In the genomic region with DNA sequence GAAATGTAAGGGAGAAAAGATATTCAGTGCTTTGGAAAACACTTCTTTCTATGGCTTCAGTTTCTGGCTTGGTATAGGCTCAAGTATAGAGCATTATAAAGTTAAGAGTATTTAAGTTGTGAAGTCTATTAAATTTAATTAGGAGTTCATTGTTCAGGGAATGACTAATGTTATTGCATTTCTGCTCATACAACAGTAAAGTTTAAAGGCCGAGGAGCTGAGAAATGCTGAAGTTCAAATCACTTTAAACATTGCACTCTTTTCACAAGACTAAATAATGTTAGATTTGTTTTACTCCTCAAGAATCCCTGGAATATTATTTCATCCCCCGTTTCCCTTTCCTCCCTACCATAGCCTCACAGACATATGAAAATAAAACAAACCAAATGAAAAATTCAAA, we compare ENCODE assay signal across 18 cellular contexts. TPM values are rescaled to one million over a fixed set of nuclear protein-coding genes. Genes with fewer than 3 reads are reported as not detected.
DNase-seq lines count a peak whose midpoint lies in the region; ATAC-seq, FAIRE-seq and TF ChIP-seq lines count a peak whose summit lies in the region.
"Had no signal": no experiment of that assay in that cellular context is flagged by ENCODE, and none has a peak within 500 bp of the region (broad histone marks: within the 10 kb centered on the region; RNA-seq: fewer than 3 reads in every experiment).

No MANE protein-coding gene starts in this region.

- H3K4me1 ChIP-seq in HepG2 (ENCODE audit: insufficient read depth, low read length) (no peaks in the 10 kb centered on the region), right lobe of liver (no peaks in the 10 kb centered on the region), endothelial cell of umbilical vein (ENCODE audit: control insufficient read depth, extremely low read depth, insufficient read depth, low read length) (peaks cover 66% of the 10 kb centered on the region), neuron (ENCODE audit: insufficient read depth, low read length) (no peaks in the 10 kb centered on the region), neuronal stem cell (ENCODE audit: control insufficient read depth in 2 of 2, insufficient read depth in 1 of 2, low read depth in 1 of 2, low read length in 2 of 2) (peaks cover 0 to 2% of the 10 kb centered on the region in 2 donors), HAP-1 (no peaks in the 10 kb centered on the region)
- H3K4me1 ChIP-seq: Caco-2 had no signal

- no peak overlapping the region for H3K14ac ChIP-seq in neuronal stem cell (ENCODE audit: low read length)

- H2AK5ac ChIP-seq in neuronal stem cell (ENCODE audit: low read depth, low read length): no peak overlapping the region

- no peak for TF ChIP-seq RAD21 in HepG2 (CRISPR knock-in tag; IDR thresholded peaks at IDR 0.05)

- H3K36me3 ChIP-seq in HepG2 (replicated peaks in 1 of 2; ENCODE audit: control insufficient read depth in 1 of 2, insufficient read depth in 2 of 2, low read length in 2 of 2) (no peaks in the 10 kb centered on the region), right lobe of liver (no peaks in the 10 kb centered on the region), endothelial cell of umbilical vein (ENCODE audit: control insufficient read depth in 2 of 2, extremely low read depth in 1 of 2, insufficient read depth in 2 of 2, low read length in 2 of 2) (peaks cover 0 to under 1% of the 10 kb centered on the region in 2 experiments), neuron (ENCODE audit: insufficient read depth, low read length) (no peaks in the 10 kb centered on the region), neuronal stem cell (replicated peaks in 1 of 2; ENCODE audit: control insufficient read depth in 2 of 2, insufficient read depth in 2 of 2, low read length in 2 of 2) (peaks cover 0 to 2% of the 10 kb centered on the region in 2 donors), HAP-1 (replicated peaks) (no peaks in the 10 kb centered on the region)
- H3K36me3 ChIP-seq: MG63 had no signal

- DNase-seq in HepG2 (ENCODE audit: low spot score) (no peak), right lobe of liver (no peak), endothelial cell of umbilical vein (ENCODE audit: low read depth, low spot score) (no peak), NCI-H146 (lab: John Stamatoyannopoulos, UW) (no peak), neuronal stem cell (ENCODE audit: low spot score) (no peak), HAP-1 (ENCODE audit: low spot score in 2 of 2) (no peak)
- DNase-seq: activated CD8-positive, alpha-beta memory T cell treated with anti-CD3 and anti-CD28 coated beads, Interleukin-2, amount 10 ng/mL, durations not matched to agents 7 days and 5 days; Caco-2; endodermal cell; MG63; NCI-H1436 treated with DMSO at 0.1 percent for 48 hours; NCI-H2171; stimulated activated CD4-positive, alpha-beta T cell treated with anti-CD3 and anti-CD28 coated beads, Interleukin-2, amount 100 ng/mL, for 24 hours; stimulated activated naive CD4-positive, alpha-beta T cell treated with Interleukin-2 at 50 U/mL for 16 hours; trophoblast cell had no signal

- POLR2A ChIA-PET in HepG2 (lab: Yijun Ruan, JAX) (no interaction called here), endothelial cell of umbilical vein (lab: Charles Lee) (no interaction called here)

- 0% methylated on average over 2 of the region's 2 CpGs for WGBS in HepG2 (ENCODE audit: low lambda C conversion rate)
- 44% methylated on average over 2 of the region's 2 CpGs for WGBS in right lobe of liver (ENCODE audit: insufficient coverage, low coverage, low lambda C conversion rate, missing lambda C conversion rate)
- no CpG with 5 or more reads among the region's 2 CpGs for WGBS in neuronal stem cell (ENCODE audit: extremely low coverage in 2 of 2, insufficient read length in 2 of 2, insufficient replicate concordance in 1 of 2), 2 donors

- intact Hi-C loops in HepG2 (cut with micrococcal nuclease; ENCODE audit: unreplicated experiment): no loop called here
- intact Hi-C loops in right lobe of liver (cut with DNase I): loop anchor here (10.0 kb wide), 1 partner anchor 318 kb away; no protein-coding TSS in a partner anchor
- intact Hi-C loops in endothelial cell of umbilical vein (cut with micrococcal nuclease): loop anchor here (5.0 kb wide), 1 partner anchor 200 kb away; no protein-coding TSS in a partner anchor

- H3K4me3 ChIP-seq in HepG2 (replicated peaks in 1 of 3; ENCODE audit: insufficient read depth in 1 of 3, low read depth in 2 of 3, low read length in 3 of 3): no peak overlapping the region
- H3K4me3 ChIP-seq in right lobe of liver: no peak overlapping the region
- peak overlapping the region in 1 of 3 experiments; percentile 37 for H3K4me3 ChIP-seq in endothelial cell of umbilical vein (replicated peaks in 1 of 3; ENCODE audit: insufficient read depth in 1 of 3, low read depth in 1 of 3, low read length in 3 of 3)
- H3K4me3 ChIP-seq in neuron (ENCODE audit: low read length): no peak overlapping the region
- H3K4me3 ChIP-seq in neuronal stem cell (ENCODE audit: low read length in 2 of 2): no peak overlapping the region
- no peak overlapping the region for H3K4me3 ChIP-seq in HAP-1
- H3K4me3 ChIP-seq: GM23338, MG63 had no signal

- H3K9me1 ChIP-seq in endothelial cell of umbilical vein (replicated peaks; ENCODE audit: control insufficient read depth, extremely low read depth, insufficient read depth, low read length): no peaks in the 10 kb centered on the region

- TF ChIP-seq POLR2A in HepG2 (IDR thresholded peaks at IDR 0.05; ENCODE audit: insufficient read depth in 1 of 2, low read depth in 2 of 2, low read length in 2 of 2) (no peak), right lobe of liver (IDR thresholded peaks at IDR 0.05) (no peak), endothelial cell of umbilical vein (IDR thresholded peaks at IDR 0.05; ENCODE audit: low read depth, low read length) (no peak)

- H4K20me1 ChIP-seq in HepG2 (ENCODE audit: insufficient read depth, low read length): no peaks in the 10 kb centered on the region
- H4K20me1 ChIP-seq in endothelial cell of umbilical vein (replicated peaks; ENCODE audit: control insufficient read depth, extremely low read depth, insufficient read depth, low read length): no peaks in the 10 kb centered on the region

- H2BK15ac ChIP-seq in neuronal stem cell (ENCODE audit: low read length): no peak overlapping the region

- no peak overlapping the region for H3K18ac ChIP-seq in neuronal stem cell (ENCODE audit: low read length)

- H2AFZ ChIP-seq in HepG2 (ENCODE audit: low read length) (no peak overlapping the region), endothelial cell of umbilical vein (ENCODE audit: low read depth, low read length) (no peak overlapping the region), neuron (ENCODE audit: low read depth, low read length) (peak overlapping the region; percentile 16), neuronal stem cell (ENCODE audit: low read length) (no peak overlapping the region)
- H2AFZ ChIP-seq: GM23338 had no signal

- no peak overlapping the region for H4K91ac ChIP-seq in neuronal stem cell (ENCODE audit: low read depth, low read length, poor library complexity)

- H3K27me3 ChIP-seq in HepG2 (ENCODE audit: control insufficient read depth in 1 of 2, insufficient read depth in 2 of 2, low read length in 2 of 2) (no peaks in the 10 kb centered on the region), right lobe of liver (no peaks in the 10 kb centered on the region), endothelial cell of umbilical vein (ENCODE audit: control insufficient read depth in 2 of 2, insufficient read depth in 2 of 2, low read length in 2 of 2) (no peaks in the 10 kb centered on the region), neuron (ENCODE audit: insufficient read depth, low read length) (no peaks in the 10 kb centered on the region), neuronal stem cell (ENCODE audit: control insufficient read depth in 3 of 3, insufficient read depth in 3 of 3, low read depth in 1 of 3, low read length in 3 of 3) (no peaks in the 10 kb centered on the region), HAP-1 (ENCODE audit: low read depth) (no peaks in the 10 kb centered on the region)
- H3K27me3 ChIP-seq: MG63 had no signal

- H3K27ac ChIP-seq in HepG2 (ENCODE audit: extremely low read length, insufficient read depth, low read length): no peak overlapping the region
- no peak overlapping the region for H3K27ac ChIP-seq in right lobe of liver
- H3K27ac ChIP-seq in endothelial cell of umbilical vein (ENCODE audit: insufficient read depth, low read depth, low read length): peak overlapping the region; percentile 89
- no peak overlapping the region for H3K27ac ChIP-seq in neuronal stem cell (replicated peaks; ENCODE audit: low read length)

- TF ChIP-seq CTCF in HepG2 (CRISPR knock-in tag; IDR thresholded peaks at IDR 0.05) (no peak), right lobe of liver (IDR thresholded peaks at IDR 0.05) (no peak), endothelial cell of umbilical vein (IDR thresholded peaks at IDR 0.05; ENCODE audit: extremely low read depth in 1 of 2, insufficient read depth in 1 of 2, low read depth in 1 of 2, low read length in 2 of 2) (no peak)

- peaks cover 2% of the 10 kb centered on the region for H3K79me1 ChIP-seq in neuronal stem cell (ENCODE audit: low read depth, low read length)

- H2BK12ac ChIP-seq in neuronal stem cell (ENCODE audit: low read length): no peak overlapping the region

- BruUV-seq in HepG2 (replicated peaks; lab: Mats Ljungman, UMichigan): no TSS peak
- TSS peak; percentile 1 for BruUV-seq in endothelial cell of umbilical vein (replicated peaks; lab: Mats Ljungman, UMichigan)

- FAIRE-seq in HepG2 (lab: Jason Lieb, UNC) (no peak), endothelial cell of umbilical vein (lab: Jason Lieb, UNC) (no peak)

- H3K9ac ChIP-seq in HepG2 (ENCODE audit: insufficient read depth, low read depth, low read length) (no peak overlapping the region), endothelial cell of umbilical vein (replicated peaks; ENCODE audit: extremely low read depth, insufficient read depth, low read length) (peak overlapping the region; percentile 88), neuronal stem cell (ENCODE audit: low read depth, low read length, poor library complexity) (no peak overlapping the region)

- H2BK120ac ChIP-seq in neuronal stem cell (ENCODE audit: low read depth, low read length): no peak overlapping the region

- H2BK5ac ChIP-seq in neuronal stem cell (ENCODE audit: low read length): no peak overlapping the region

- H3K4ac ChIP-seq in neuronal stem cell (ENCODE audit: low read length): no peak overlapping the region

- H3K23ac ChIP-seq in neuronal stem cell (ENCODE audit: low read depth, low read length, poor library complexity): no peak overlapping the region

- no peak overlapping the region for H4K8ac ChIP-seq in neuronal stem cell (ENCODE audit: low read depth, low read length)

- dilution Hi-C loops in endothelial cell of umbilical vein (cut with MboI; ENCODE audit: extremely low pct_ligation_motif_present, low sequenced_read_pairs): no loop called here

- H3K79me2 ChIP-seq in HepG2 (ENCODE audit: insufficient read depth, low read length): no peaks in the 10 kb centered on the region
- peaks cover 30% of the 10 kb centered on the region for H3K79me2 ChIP-seq in endothelial cell of umbilical vein (ENCODE audit: control insufficient read depth, insufficient read depth, low read length)

- in situ Hi-C loops in HepG2 (cut with HindIII; ENCODE audit: extremely low pct_ligation_motif_present, low pct_unique_long_range_greater_than_20kb): no loop called here
- in situ Hi-C loops in HAP-1 (cut with MboI; ENCODE audit: low sequenced_read_pairs): loop anchor here (10.0 kb wide), 1 partner anchor 298 kb away; no protein-coding TSS in a partner anchor

- CTCF ChIA-PET in HepG2 (lab: Yijun Ruan, JAX; ENCODE audit: low intra/inter-chr PET ratio, low total read pairs) (no interaction called here), endothelial cell of umbilical vein (lab: Charles Lee) (interaction anchor here (0.8 to 1.8 kb wide), 9 partner anchors 10 to 324 kb away, joined by 3 to 8 read pairs (median 5); a partner anchor contains a TSS)

- TF ChIP-seq EP300 in HepG2 (IDR thresholded peaks at IDR 0.05; ENCODE audit: low read depth in 2 of 2, low read length in 2 of 2) (no peak), HepG2 (CRISPR knock-in tag; IDR thresholded peaks at IDR 0.05; ENCODE audit: borderline replicate concordance) (no peak)

- no peaks in the 10 kb centered on the region for H3K9me3 ChIP-seq in HepG2 (ENCODE audit: low read length)
- H3K9me3 ChIP-seq in right lobe of liver: no peaks in the 10 kb centered on the region
- H3K9me3 ChIP-seq in endothelial cell of umbilical vein (replicated peaks; ENCODE audit: control insufficient read depth, insufficient read depth, low read length): no peaks in the 10 kb centered on the region
- H3K9me3 ChIP-seq in neuron (ENCODE audit: low read length): no peaks in the 10 kb centered on the region
- H3K9me3 ChIP-seq in neuronal stem cell (replicated peaks in 1 of 2; ENCODE audit: control insufficient read depth in 2 of 2, insufficient read depth in 1 of 2, low read depth in 1 of 2, low read length in 2 of 2): no peaks in the 10 kb centered on the region
- H3K9me3 ChIP-seq in HAP-1: no peaks in the 10 kb centered on the region
- H3K9me3 ChIP-seq: Caco-2, MG63 had no signal

- no peak overlapping the region for H3K4me2 ChIP-seq in HepG2 (ENCODE audit: low read depth, low read length)
- H3K4me2 ChIP-seq in endothelial cell of umbilical vein (ENCODE audit: insufficient read depth, low read length): peak overlapping the region; percentile 79
- no peak overlapping the region for H3K4me2 ChIP-seq in neuronal stem cell (ENCODE audit: insufficient read depth, low read length, poor library complexity, severe bottlenecking)
- H3K4me2 ChIP-seq: GM23338 had no signal

- no peak for ATAC-seq in HepG2
- ATAC-seq in right lobe of liver: no peak
- ATAC-seq in HG02759 (IDR thresholded peaks at IDR 0.05; ENCODE audit: unreplicated experiment): no peak
- ATAC-seq: activated CD8-positive, alpha-beta memory T cell treated with anti-CD3 and anti-CD28 coated beads, Interleukin-2, amount 10 ng/mL, durations not matched to agents 7 days and 5 days; GM23338 had no signal

RNA-seq across cellular contexts. Expression of a gene that starts 30.1 kb away (rescaled TPM):
- total RNA-seq in HepG2 (2016; rRNA removed; fragmentation: Illumina TruSeq; extraction: Trizol) (2.3 and 3.2 TPM in 2 replicates), right lobe of liver (10 to 100 TPM in 2 of 6 experiments, 1 to 10 TPM in 4; 2.6 to 13.3 (median 8.2) TPM), endothelial cell of umbilical vein (770 and 1,035 TPM in 2 replicates)
- total RNA-seq in HepG2 (2016; cell fraction: cytosol; rRNA removed; fragmentation: Illumina TruSeq; extraction: Trizol; ENCODE audit: low read depth): not detected in 2 replicates
- total RNA-seq in HepG2 (2016; cell fraction: insoluble cytoplasmic fraction; rRNA removed; fragmentation: Illumina TruSeq; extraction: Trizol): 2.2 and 3.0 TPM in 2 replicates
- 0.41 and 0.83 TPM in 2 replicates for total RNA-seq in HepG2 (2016; cell fraction: membrane; rRNA removed; fragmentation: Illumina TruSeq; extraction: Trizol)
- total RNA-seq in HepG2 (2016; cell fraction: nucleus; rRNA removed; fragmentation: Illumina TruSeq; extraction: Trizol): 3.6 TPM in 2 replicates
- polyA plus RNA-seq in HepG2 (2011; rRNA removed) (1.9 and 2.2 TPM in 2 replicates), endothelial cell of umbilical vein (233 and 287 TPM in 2 replicates)
- polyA plus RNA-seq in HepG2 (2011; cell fraction: cytosol; rRNA removed): 0.86 and 1.0 TPM in 2 replicates
- 1.3 and 1.8 TPM in 2 replicates for polyA plus RNA-seq in HepG2 (2011; cell fraction: nucleus; rRNA removed)
- 1.5 and 2.6 TPM in 2 replicates for polyA plus RNA-seq in HepG2 (2012)
- 0.03 and 0.28 TPM in 2 replicates for polyA plus RNA-seq in HepG2 (2016; cell fraction: cytosol; fragmentation: Illumina TruSeq; extraction: Trizol; ENCODE audit: low read depth)
- polyA plus RNA-seq in HepG2 (2016; cell fraction: insoluble cytoplasmic fraction; fragmentation: Illumina TruSeq; extraction: Trizol; ENCODE audit: low read depth): 2.2 and 2.9 TPM in 2 replicates
- polyA plus RNA-seq in HepG2 (2016; cell fraction: membrane; fragmentation: Illumina TruSeq; extraction: Trizol; ENCODE audit: low read depth): 0.38 and 0.61 TPM in 2 replicates
- 0.49 and 1.3 TPM in 2 replicates for polyA plus RNA-seq in HepG2 (2016; cell fraction: nucleus; fragmentation: Illumina TruSeq; extraction: Trizol; ENCODE audit: insufficient read depth, low read depth)
- 0.22 and 2.5 TPM in 2 replicates for polyA minus RNA-seq in HepG2 (2011; rRNA and poly(A)+ RNA removed; ENCODE audit: low replicate concordance)
- 0.20 TPM in 1 of 2 replicates, not detected in the other for polyA minus RNA-seq in HepG2 (2011; cell fraction: cytosol; rRNA and poly(A)+ RNA removed)
- polyA minus RNA-seq in HepG2 (2011; cell fraction: nucleus; rRNA and poly(A)+ RNA removed): 7.9 and 14.8 TPM in 2 replicates
- 424 and 485 TPM in 2 replicates for polyA plus RNA-seq in endothelial cell of umbilical vein (2011; cell fraction: cytosol; rRNA removed)
- 220 and 222 TPM in 2 replicates for polyA plus RNA-seq in endothelial cell of umbilical vein (2011; cell fraction: nucleus; rRNA removed)
- polyA plus RNA-seq in endothelial cell of umbilical vein (2012): 35.3 and 230 TPM in 2 replicates
- polyA minus RNA-seq in endothelial cell of umbilical vein: 436 and 440 TPM in 2 replicates
- not detected for polyA minus RNA-seq in endothelial cell of umbilical vein (2011; cell fraction: cytosol; rRNA and poly(A)+ RNA removed)
- 78.8 and 168 TPM in 2 replicates for polyA minus RNA-seq in endothelial cell of umbilical vein (2011; cell fraction: nucleus; rRNA and poly(A)+ RNA removed)
- polyA plus RNA-seq in neuronal stem cell (2013, experiment 1 of 2): 45.2 TPM
- 46.0 TPM for polyA plus RNA-seq in neuronal stem cell (2013, experiment 2 of 2)

Comparison
In these comparisons a context has a peak if more than half of its experiments do, and no peak if none do; other contexts are left out.
1. RNA of a gene that starts 30.1 kb away (total RNA-seq): 770 to 1,035 TPM in endothelial cell of umbilical vein; 2.6 to 13.3 TPM in right lobe of liver and 0.41 to 3.6 TPM in HepG2; every median in the first group is over 10 times any median in the second.